ENCODE assay signal across 12 cellular contexts in genomic region chr21:18244721-18245486, GRCh38. TPM values are rescaled to one million over a fixed set of nuclear protein-coding genes. Genes with fewer than 3 reads are reported as not detected.
A peak's percentile ranks its signal among the peaks of the same experiment; 100 is the strongest.
DNase-seq lines count a peak whose midpoint lies in the region; ATAC-seq and TF ChIP-seq lines count a peak whose summit lies in the region.
"Had no signal": no experiment of that assay in that cellular context is flagged by ENCODE, and none has a peak within 500 bp of the region (broad histone marks: within the 10 kb centered on the region; RNA-seq: fewer than 3 reads in every experiment).

Gene CHODL (plus strand): TSS chr21:18244833. CDS start chr21:18245224, 391 bp downstream.

- H3K9me3 Mint-ChIP-seq in immature natural killer cell: peaks cover 0 to 4% (median 0%) of the 10 kb centered on the region in 6 donors

- H3K27me3 Mint-ChIP-seq in immature natural killer cell (ENCODE audit: low read depth in 3 of 3): peaks cover 4 to 17% (median 16%) of the 10 kb centered on the region in 3 donors

- intact Hi-C loops in sigmoid colon (cut with DNase I): no loop called here

- no peak for ATAC-seq in HG03196 (IDR thresholded peaks at IDR 0.05; ENCODE audit: unreplicated experiment)
- ATAC-seq in HG03097 (IDR thresholded peaks at IDR 0.05; ENCODE audit: low FRiP score, unreplicated experiment): no peak
- ATAC-seq in GM19397 (IDR thresholded peaks at IDR 0.05; ENCODE audit: unreplicated experiment): no peak
- ATAC-seq: left colon had no signal

- peak; percentile 43 for DNase-seq in H7
- DNase-seq in astrocyte of the spinal cord (ENCODE audit: low read depth, low spot score): peak; percentile 34
- no peak for DNase-seq in immature natural killer cell
- DNase-seq in sigmoid colon: no peak
- DNase-seq in GM03348 (ENCODE audit: low spot score): no peak
- DNase-seq: activated naive CD4-positive, alpha-beta T cell treated with anti-CD3 and anti-CD28 coated beads, Interleukin-2, amount 50 U/mL, for 16 hours; GDM1; KG1 had no signal

- TF ChIP-seq CTCF in astrocyte of the spinal cord (IDR thresholded peaks at IDR 0.05; ENCODE audit: low read depth, low read length): no peak
- TF ChIP-seq CTCF in sigmoid colon (IDR thresholded peaks at IDR 0.05): no peak

- no peak within 1 kb of the TSS for H3K27ac Mint-ChIP-seq in immature natural killer cell

- H3K36me3 ChIP-seq in H7 (replicated peaks; ENCODE audit: control insufficient read depth, insufficient read depth, low read length) (no peaks in the 10 kb centered on the region), sigmoid colon (no peaks in the 10 kb centered on the region)

- peaks cover 0 to 20% (median 12%) of the 10 kb centered on the region in 4 donors for H3K4me1 ChIP-seq in sigmoid colon

- peaks cover 6 to 9% of the 10 kb centered on the region in 2 donors for H3K4me1 Mint-ChIP-seq in immature natural killer cell

- H3K36me3 Mint-ChIP-seq in immature natural killer cell: no peaks in the 10 kb centered on the region

- in situ Hi-C loops in astrocyte of the spinal cord (cut with HindIII; ENCODE audit: low sequenced_read_pairs): no loop called here

- H3K4me3 ChIP-seq in H7 (ENCODE audit: insufficient read depth, low read depth, low read length): peak within 1 kb of the TSS; percentile 49
- H3K4me3 ChIP-seq in astrocyte of the spinal cord (ENCODE audit: low read depth, low read length): peak within 1 kb of the TSS; percentile 40
- H3K4me3 ChIP-seq in sigmoid colon: peak within 1 kb of the TSS; percentile 23 to 55 (median 46)

- no peaks in the 10 kb centered on the region for H3K9me3 ChIP-seq in sigmoid colon

- peak within 1 kb of the TSS in 3 of 4 donors; percentile 5 to 50 (median 9) for H3K27ac ChIP-seq in sigmoid colon

- H3K27me3 ChIP-seq in H7 (ENCODE audit: control insufficient read depth, insufficient read depth, low read length): peaks cover 41% of the 10 kb centered on the region
- peaks cover 0 to 39% (median 7%) of the 10 kb centered on the region in 3 donors for H3K27me3 ChIP-seq in sigmoid colon

- 4 to 14% methylated on average over 72 of the region's 72 CpGs for WGBS in sigmoid colon, 2 donors

- H3K4me3 Mint-ChIP-seq in immature natural killer cell: peak within 1 kb of the TSS in 4 of 5 donors; percentile 19 to 33 (median 31)

- no peak for TF ChIP-seq EP300 in sigmoid colon (IDR thresholded peaks at IDR 0.05)

- TF ChIP-seq POLR2A in sigmoid colon (IDR thresholded peaks at IDR 0.05): no peak

RNA-seq across cellular contexts. Expression of gene CHODL, which starts in this region (rescaled TPM):
- total RNA-seq in H7 (2014; rRNA removed; shearing (Covaris generic)): 15.8 and 21.8 TPM in 2 replicates
- polyA plus RNA-seq in immature natural killer cell: under 1 TPM in 2 of 3 donors, not detected in 1; 0.24 to 0.55 TPM
- 1 to 10 TPM; 2.6 to 8.2 (median 3.2) TPM for total RNA-seq in sigmoid colon
- polyA plus RNA-seq in sigmoid colon: under 1 TPM in 2 of 3 donors, not detected in 1; 0.46 to 0.82 TPM

Comparison
In these comparisons a context has a peak if more than half of its experiments do, and no peak if none do; other contexts are left out.
1. DNase-seq: peak in H7 (single experiment) and astrocyte of the spinal cord (single experiment); none in immature natural killer cell (0 of 3), sigmoid colon (single experiment) and GM03348 (single experiment).
2. Peak in every context shown above with its lines, with median percentiles within 50 percentile points of each other: H3K4me3 ChIP-seq.